In the genomic region with DNA sequence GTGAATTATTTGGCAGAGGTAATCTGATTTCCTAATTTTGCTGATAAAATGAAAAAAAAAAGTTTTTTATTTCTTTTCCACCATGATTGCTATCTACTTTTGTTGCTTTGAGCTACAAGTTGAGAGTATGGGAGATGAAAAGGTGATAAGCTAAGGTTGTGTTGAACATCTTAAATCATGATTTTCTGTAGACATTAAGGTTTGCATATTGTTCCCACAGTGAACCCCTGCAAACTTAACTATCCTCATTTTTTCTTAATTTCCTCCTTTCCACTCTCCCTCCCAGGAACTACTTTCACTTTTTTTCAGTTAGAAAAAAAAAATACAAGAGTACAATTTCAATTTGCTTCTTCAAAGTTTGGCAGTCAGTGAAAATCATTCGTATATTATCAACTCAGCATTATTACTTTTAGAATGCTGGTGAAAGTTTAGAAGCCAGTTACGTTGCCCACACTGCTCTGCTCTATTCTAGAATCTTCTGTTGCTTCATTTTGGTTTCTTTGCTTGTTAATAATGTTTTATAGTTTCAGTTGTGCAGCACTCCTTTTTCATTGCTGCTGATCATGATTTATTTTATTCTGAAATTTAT, we compare ENCODE assay signal across 1 cellular context.
TF ChIP-seq lines count a peak whose summit lies in the region.

No MANE protein-coding gene starts in this region.

TF ChIP-seq in GM23338, 12 proteins besides CTCF, POLR2A, EP300 and RAD21 (continued from another document):
- TF ChIP-seq, protein P1, sequence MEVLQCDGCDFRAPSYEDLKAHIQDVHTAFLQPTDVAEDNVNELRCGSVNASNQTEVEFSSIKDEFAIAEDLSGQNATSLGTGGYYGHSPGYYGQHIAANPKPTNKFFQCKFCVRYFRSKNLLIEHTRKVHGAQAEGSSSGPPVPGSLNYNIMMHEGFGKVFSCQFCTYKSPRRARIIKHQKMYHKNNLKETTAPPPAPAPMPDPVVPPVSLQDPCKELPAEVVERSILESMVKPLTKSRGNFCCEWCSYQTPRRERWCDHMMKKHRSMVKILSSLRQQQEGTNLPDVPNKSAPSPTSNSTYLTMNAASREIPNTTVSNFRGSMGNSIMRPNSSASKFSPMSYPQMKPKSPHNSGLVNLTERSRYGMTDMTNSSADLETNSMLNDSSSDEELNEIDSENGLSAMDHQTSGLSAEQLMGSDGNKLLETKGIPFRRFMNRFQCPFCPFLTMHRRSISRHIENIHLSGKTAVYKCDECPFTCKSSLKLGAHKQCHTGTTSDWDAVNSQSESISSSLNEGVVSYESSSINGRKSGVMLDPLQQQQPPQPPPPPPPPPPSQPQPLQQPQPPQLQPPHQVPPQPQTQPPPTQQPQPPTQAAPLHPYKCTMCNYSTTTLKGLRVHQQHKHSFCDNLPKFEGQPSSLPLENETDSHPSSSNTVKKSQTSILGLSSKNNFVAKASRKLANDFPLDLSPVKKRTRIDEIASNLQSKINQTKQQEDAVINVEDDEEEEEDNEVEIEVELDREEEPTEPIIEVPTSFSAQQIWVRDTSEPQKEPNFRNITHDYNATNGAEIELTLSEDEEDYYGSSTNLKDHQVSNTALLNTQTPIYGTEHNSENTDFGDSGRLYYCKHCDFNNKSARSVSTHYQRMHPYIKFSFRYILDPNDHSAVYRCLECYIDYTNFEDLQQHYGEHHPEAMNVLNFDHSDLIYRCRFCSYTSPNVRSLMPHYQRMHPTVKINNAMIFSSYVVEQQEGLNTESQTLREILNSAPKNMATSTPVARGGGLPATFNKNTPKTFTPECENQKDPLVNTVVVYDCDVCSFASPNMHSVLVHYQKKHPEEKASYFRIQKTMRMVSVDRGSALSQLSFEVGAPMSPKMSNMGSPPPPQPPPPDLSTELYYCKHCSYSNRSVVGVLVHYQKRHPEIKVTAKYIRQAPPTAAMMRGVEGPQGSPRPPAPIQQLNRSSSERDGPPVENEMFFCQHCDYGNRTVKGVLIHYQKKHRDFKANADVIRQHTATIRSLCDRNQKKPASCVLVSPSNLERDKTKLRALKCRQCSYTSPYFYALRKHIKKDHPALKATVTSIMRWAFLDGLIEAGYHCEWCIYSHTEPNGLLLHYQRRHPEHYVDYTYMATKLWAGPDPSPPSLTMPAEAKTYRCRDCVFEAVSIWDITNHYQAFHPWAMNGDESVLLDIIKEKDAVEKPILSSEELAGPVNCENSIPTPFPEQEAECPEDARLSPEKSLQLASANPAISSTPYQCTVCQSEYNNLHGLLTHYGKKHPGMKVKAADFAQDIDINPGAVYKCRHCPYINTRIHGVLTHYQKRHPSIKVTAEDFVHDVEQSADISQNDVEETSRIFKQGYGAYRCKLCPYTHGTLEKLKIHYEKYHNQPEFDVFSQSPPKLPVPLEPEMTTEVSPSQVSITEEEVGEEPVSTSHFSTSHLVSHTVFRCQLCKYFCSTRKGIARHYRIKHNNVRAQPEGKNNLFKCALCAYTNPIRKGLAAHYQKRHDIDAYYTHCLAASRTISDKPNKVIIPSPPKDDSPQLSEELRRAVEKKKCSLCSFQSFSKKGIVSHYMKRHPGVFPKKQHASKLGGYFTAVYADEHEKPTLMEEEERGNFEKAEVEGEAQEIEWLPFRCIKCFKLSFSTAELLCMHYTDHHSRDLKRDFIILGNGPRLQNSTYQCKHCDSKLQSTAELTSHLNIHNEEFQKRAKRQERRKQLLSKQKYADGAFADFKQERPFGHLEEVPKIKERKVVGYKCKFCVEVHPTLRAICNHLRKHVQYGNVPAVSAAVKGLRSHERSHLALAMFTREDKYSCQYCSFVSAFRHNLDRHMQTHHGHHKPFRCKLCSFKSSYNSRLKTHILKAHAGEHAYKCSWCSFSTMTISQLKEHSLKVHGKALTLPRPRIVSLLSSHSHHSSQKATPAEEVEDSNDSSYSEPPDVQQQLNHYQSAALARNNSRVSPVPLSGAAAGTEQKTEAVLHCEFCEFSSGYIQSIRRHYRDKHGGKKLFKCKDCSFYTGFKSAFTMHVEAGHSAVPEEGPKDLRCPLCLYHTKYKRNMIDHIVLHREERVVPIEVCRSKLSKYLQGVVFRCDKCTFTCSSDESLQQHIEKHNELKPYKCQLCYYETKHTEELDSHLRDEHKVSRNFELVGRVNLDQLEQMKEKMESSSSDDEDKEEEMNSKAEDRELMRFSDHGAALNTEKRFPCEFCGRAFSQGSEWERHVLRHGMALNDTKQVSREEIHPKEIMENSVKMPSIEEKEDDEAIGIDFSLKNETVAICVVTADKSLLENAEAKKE (CRISPR knock-in tag; IDR thresholded peaks at IDR 0.05), result no peak
- TF ChIP-seq NANOG (IDR thresholded peaks at IDR 0.05; ENCODE audit: borderline replicate concordance), result no peak
- TF ChIP-seq EZH2 (IDR thresholded peaks at IDR 0.05; ENCODE audit: low read depth, unreplicated experiment), result no peak
- TF ChIP-seq JUNB (IDR thresholded peaks at IDR 0.05; ENCODE audit: unreplicated experiment), result no peak
- TF ChIP-seq CREB1 (CRISPR knock-in tag; IDR thresholded peaks at IDR 0.05; ENCODE audit: low read depth), result no peak
- TF ChIP-seq ZNF331 (CRISPR knock-in tag; IDR thresholded peaks at IDR 0.05; ENCODE audit: low read depth), result no peak
